11 cellular contexts compared by ENCODE assay signal in genomic region chr3:182325213-182325941, GRCh38.
DNase-seq lines count a peak whose midpoint lies in the region; ATAC-seq and TF ChIP-seq lines count a peak whose summit lies in the region.
"Had no signal": no experiment of that assay in that cellular context is flagged by ENCODE, and none has a peak within 500 bp of the region (broad histone marks: within the 10 kb centered on the region; RNA-seq: fewer than 3 reads in every experiment).

No MANE protein-coding gene starts in this region.

- ATAC-seq in GM21367 (IDR thresholded peaks at IDR 0.05; ENCODE audit: unreplicated experiment) (peak; percentile 69), HG03442 (IDR thresholded peaks at IDR 0.05; ENCODE audit: unreplicated experiment) (peak; percentile 91), HG02763 (IDR thresholded peaks at IDR 0.05; ENCODE audit: unreplicated experiment) (no peak)

- no peaks in the 10 kb centered on the region for H3K4me1 ChIP-seq in colonic mucosa

- H3K27ac Mint-ChIP-seq in activated T-helper 2 cell treated with anti-CD3 and anti-CD28 coated beads, Interferon-gamma antibody, Interleukin-2, Interleukin-4, amounts not matched to agents 10 μg/mL and 5 μg/mL and 100 μg/mL, durations not matched to agents 14 hours and 24 hours and 36 hours: no peak overlapping the region

- H3K9me3 ChIP-seq in colonic mucosa: no peaks in the 10 kb centered on the region

- no peak overlapping the region for H3K4me3 Mint-ChIP-seq in activated T-helper 2 cell treated with anti-CD3 and anti-CD28 coated beads, Interferon-gamma antibody, Interleukin-2, Interleukin-4, amounts not matched to agents 10 μg/mL and 5 μg/mL and 100 μg/mL, durations not matched to agents 14 hours and 24 hours and 36 hours (ENCODE audit: low read depth)

- H3K36me3 Mint-ChIP-seq in activated T-helper 2 cell treated with anti-CD3 and anti-CD28 coated beads, Interferon-gamma antibody, Interleukin-2, Interleukin-4, amounts not matched to agents 10 μg/mL and 5 μg/mL and 100 μg/mL, durations not matched to agents 14 hours and 24 hours and 36 hours (ENCODE audit: low read depth): no peaks in the 10 kb centered on the region

- TF ChIP-seq CTCF in colonic mucosa (IDR thresholded peaks at IDR 0.05): no peak
- TF ChIP-seq CTCF in coronary artery (IDR thresholded peaks at IDR 0.05): no peak

- intact Hi-C loops in colonic mucosa (cut with DNase I): no loop called here
- intact Hi-C loops in activated T-helper 2 cell treated with anti-CD3 and anti-CD28 coated beads, Interferon-gamma antibody, Interleukin-2, Interleukin-4, amounts not matched to agents 10 μg/mL and 5 μg/mL and 100 μg/mL, durations not matched to agents 14 hours and 24 hours and 36 hours (cut with micrococcal nuclease): no loop called here

- DNase-seq in DMS79 (lab: John Stamatoyannopoulos, UW): peak; percentile 18
- peak; percentile 67 for DNase-seq in astrocyte of the hippocampus (ENCODE audit: low read depth, low spot score)
- no peak for DNase-seq in colonic mucosa
- DNase-seq in activated T-helper 2 cell treated with anti-CD3 and anti-CD28 coated beads, Interferon-gamma antibody, Interleukin-2, Interleukin-4, amounts not matched to agents 10 μg/mL and 5 μg/mL and 100 μg/mL, durations not matched to agents 14 hours and 24 hours and 36 hours (ENCODE audit: low spot score): no peak
- no peak for DNase-seq in coronary artery (ENCODE audit: low spot score)
- DNase-seq: head of caudate nucleus, MV-4-11, Right ventricle myocardium superior had no signal

- H3K9ac ChIP-seq in colonic mucosa (ENCODE audit: low read depth in 2 of 2, low read length in 2 of 2): no peak overlapping the region

- peaks cover under 1% of the 10 kb centered on the region for H3K9me3 Mint-ChIP-seq in activated T-helper 2 cell treated with anti-CD3 and anti-CD28 coated beads, Interferon-gamma antibody, Interleukin-2, Interleukin-4, amounts not matched to agents 10 μg/mL and 5 μg/mL and 100 μg/mL, durations not matched to agents 14 hours and 24 hours and 36 hours

- no peaks in the 10 kb centered on the region for H3K27me3 Mint-ChIP-seq in activated T-helper 2 cell treated with anti-CD3 and anti-CD28 coated beads, Interferon-gamma antibody, Interleukin-2, Interleukin-4, amounts not matched to agents 10 μg/mL and 5 μg/mL and 100 μg/mL, durations not matched to agents 14 hours and 24 hours and 36 hours (ENCODE audit: low read depth)

- no peaks in the 10 kb centered on the region for H3K36me3 ChIP-seq in colonic mucosa

- no peaks in the 10 kb centered on the region for H3K27me3 ChIP-seq in colonic mucosa

- H3K4me1 Mint-ChIP-seq in activated T-helper 2 cell treated with anti-CD3 and anti-CD28 coated beads, Interferon-gamma antibody, Interleukin-2, Interleukin-4, amounts not matched to agents 10 μg/mL and 5 μg/mL and 100 μg/mL, durations not matched to agents 14 hours and 24 hours and 36 hours (ENCODE audit: low read depth): no peaks in the 10 kb centered on the region

- H3K4me3 ChIP-seq in colonic mucosa (no peak overlapping the region), coronary artery (no peak overlapping the region)

- no peak overlapping the region for H3K27ac ChIP-seq in colonic mucosa
- H3K27ac ChIP-seq in coronary artery: no peak overlapping the region

Comparison
In these comparisons a context has a peak if more than half of its experiments do, and no peak if none do; other contexts are left out.
1. DNase-seq: peak in DMS79 (single experiment) and astrocyte of the hippocampus (single experiment); none in colonic mucosa (single experiment), activated T-helper 2 cell treated with anti-CD3 and anti-CD28 coated beads, Interferon-gamma antibody, Interleukin-2, Interleukin-4, amounts not matched to agents 10 μg/mL and 5 μg/mL and 100 μg/mL, durations not matched to agents 14 hours and 24 hours and 36 hours (single experiment) and coronary artery (single experiment).